ENCODE assay signal across 33 cellular contexts in the genomic region with DNA sequence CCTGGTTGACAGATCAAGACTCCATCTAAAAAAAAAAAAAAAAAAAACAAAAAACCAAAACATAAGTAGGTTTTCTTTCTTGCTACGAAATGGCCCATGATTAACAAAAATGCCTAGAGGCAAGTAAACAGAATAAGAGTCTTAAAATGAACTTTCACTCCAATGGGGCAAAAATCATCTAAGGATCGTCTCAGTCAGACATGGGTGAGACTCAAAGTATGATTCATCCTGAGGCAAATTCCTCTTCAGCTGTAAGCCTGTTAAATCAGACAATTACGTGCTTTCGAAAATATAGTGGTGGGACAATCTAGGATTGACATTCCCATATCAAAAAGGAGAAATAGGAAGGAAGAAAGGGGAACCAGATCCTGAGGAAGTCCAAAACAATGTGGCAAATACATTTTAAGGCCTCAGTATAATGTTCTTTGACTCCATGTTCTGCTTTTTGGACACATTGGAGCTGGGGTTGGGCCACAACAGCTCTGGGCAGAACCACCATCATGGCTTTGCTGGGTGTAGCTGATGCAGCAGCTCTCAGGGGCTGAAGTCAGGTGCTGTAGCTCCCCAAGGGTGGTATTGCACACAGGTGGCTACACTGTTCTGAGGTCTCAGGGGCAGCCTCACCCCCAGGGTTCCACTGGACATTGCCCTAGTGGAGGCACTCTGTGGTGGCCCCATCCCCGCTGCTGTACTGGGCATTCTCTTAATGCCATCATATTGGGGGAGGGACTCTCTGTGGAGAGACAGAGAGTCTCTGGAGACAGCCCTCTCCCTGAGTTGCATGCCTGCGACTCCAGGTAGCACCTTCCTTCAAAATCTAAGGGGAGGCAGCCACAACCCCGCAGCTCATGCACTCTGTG. TPM values are rescaled to one million over a fixed set of nuclear protein-coding genes. Genes with fewer than 3 reads are reported as not detected.
DNase-seq lines count a peak whose midpoint lies in the region; ATAC-seq, FAIRE-seq and TF ChIP-seq lines count a peak whose summit lies in the region.
"Had no signal": no experiment of that assay in that cellular context is flagged by ENCODE, and none has a peak within 500 bp of the region (broad histone marks: within the 10 kb centered on the region; RNA-seq: fewer than 3 reads in every experiment).

No MANE protein-coding gene starts in this region.

- no CpG with 5 or more reads among the region's 7 CpGs for WGBS in neuronal stem cell (ENCODE audit: extremely low coverage in 2 of 2, insufficient read length in 2 of 2, insufficient replicate concordance in 1 of 2), 2 donors

- no peak overlapping the region for H3K18ac ChIP-seq in neuronal stem cell (ENCODE audit: low read length)

- no peak overlapping the region for H4K91ac ChIP-seq in neuronal stem cell (ENCODE audit: low read depth, low read length, poor library complexity)

- in situ Hi-C loops in HAP-1 (cut with MboI; ENCODE audit: low sequenced_read_pairs) = no loop called here

- H3K27me3 Mint-ChIP-seq in HFFc6 (ENCODE audit: insufficient read depth) = no peaks in the 10 kb centered on the region; the same call in 1 of the 2 replicates
- no peaks in the 10 kb centered on the region for H3K27me3 Mint-ChIP-seq in activated CD8-positive, alpha-beta memory T cell treated with anti-CD3 and anti-CD28 coated beads, Interleukin-2, amount 10 ng/mL, durations not matched to agents 7 days and 5 days

- H3K27me3 ChIP-seq in bronchial epithelial cell (ENCODE audit: control insufficient read depth, insufficient read depth, low read length) (no peaks in the 10 kb centered on the region), neuronal stem cell (ENCODE audit: control insufficient read depth in 3 of 3, insufficient read depth in 3 of 3, low read depth in 1 of 3, low read length in 3 of 3) (no peaks in the 10 kb centered on the region), HAP-1 (ENCODE audit: low read depth) (no peaks in the 10 kb centered on the region)
- H3K27me3 ChIP-seq: gastrocnemius medialis, MG63, tibial nerve had no signal

- H3K9me3 ChIP-seq in neuronal stem cell (replicated peaks in 1 of 2; ENCODE audit: control insufficient read depth in 2 of 2, insufficient read depth in 1 of 2, low read depth in 1 of 2, low read length in 2 of 2) (peaks cover 0 to 2% of the 10 kb centered on the region in 2 donors), HAP-1 (no peaks in the 10 kb centered on the region)
- H3K9me3 ChIP-seq: gastrocnemius medialis, MG63, tibial nerve had no signal

- no peak overlapping the region for H2BK12ac ChIP-seq in neuronal stem cell (ENCODE audit: low read length)

- H2BK5ac ChIP-seq in neuronal stem cell (ENCODE audit: low read length) = no peak overlapping the region

- H3K14ac ChIP-seq in neuronal stem cell (ENCODE audit: low read length) = no peak overlapping the region

- H2AFZ ChIP-seq in neuronal stem cell (ENCODE audit: low read length) = no peak overlapping the region

- no peak overlapping the region for H3K9ac ChIP-seq in neuronal stem cell (ENCODE audit: low read depth, low read length, poor library complexity)

- no peak overlapping the region for H3K27ac ChIP-seq in neuronal stem cell (replicated peaks; ENCODE audit: low read length)
- H3K27ac ChIP-seq: dorsolateral prefrontal cortex, gastrocnemius medialis, tibial nerve had no signal

- peak; percentile 23 for DNase-seq in Daoy (ENCODE audit: low read depth)
- DNase-seq in HFFc6 = peak; percentile 38
- peak; percentile 19 for DNase-seq in bronchial epithelial cell (ENCODE audit: low read depth)
- no peak for DNase-seq in neuronal stem cell (ENCODE audit: low spot score)
- no peak for DNase-seq in SK-N-DZ (ENCODE audit: low spot score)
- no peak for DNase-seq in activated effector memory CD4-positive, alpha-beta T cell treated with anti-CD3 and anti-CD28 coated beads, Interleukin-2, amount 50 U/mL, for 16 hours
- no peak for DNase-seq in HAP-1 (ENCODE audit: low spot score in 2 of 2)
- DNase-seq in activated CD8-positive, alpha-beta memory T cell treated with anti-CD3 and anti-CD28 coated beads, Interleukin-2, amount 10 ng/mL, durations not matched to agents 7 days and 5 days = no peak
- DNase-seq: activated CD4-positive, alpha-beta T cell treated with anti-CD3 and anti-CD28 coated beads, Interleukin-2, amount 50 U/mL, for 1 hour; activated CD4-positive, CD25-positive, alpha-beta regulatory T cell; activated naive CD8-positive, alpha-beta T cell treated with anti-CD3 and anti-CD28 coated beads, Interleukin-2, amount 50 U/mL, for 24 hours; activated T-cell treated with anti-CD3 and anti-CD28 coated beads, Interleukin-2, amount 50 U/mL, for 24 hours; COR-L47; dorsolateral prefrontal cortex; gastrocnemius medialis; H7; hippocampal formation; KG1; MG63; NCI-H1436; stimulated activated CD4-positive, alpha-beta T cell treated with anti-CD3 and anti-CD28 coated beads, Interleukin-15, amount 100 ng/mL, for 24 hours; stimulated activated CD4-positive, alpha-beta T cell treated with anti-CD3 and anti-CD28 coated beads, Interleukin-4, amount 100 ng/mL, for 4 hours had no signal

- no peaks in the 10 kb centered on the region for H3K36me3 ChIP-seq in bronchial epithelial cell (ENCODE audit: control insufficient read depth, insufficient read depth, low read length)
- no peaks in the 10 kb centered on the region for H3K36me3 ChIP-seq in neuronal stem cell (replicated peaks in 1 of 2; ENCODE audit: control insufficient read depth in 2 of 2, insufficient read depth in 2 of 2, low read length in 2 of 2)
- no peaks in the 10 kb centered on the region for H3K36me3 ChIP-seq in HAP-1 (replicated peaks)
- H3K36me3 ChIP-seq: gastrocnemius medialis, MG63, tibial nerve had no signal

- H3K4me3 ChIP-seq in bronchial epithelial cell (ENCODE audit: low read depth, low read length) (no peak overlapping the region), neuronal stem cell (ENCODE audit: low read length in 2 of 2) (peak overlapping the region in 1 of 2 donors; percentile 64), HAP-1 (no peak overlapping the region)
- H3K4me3 ChIP-seq: dorsolateral prefrontal cortex, gastrocnemius medialis, MG63, tibial nerve had no signal

- H3K79me1 ChIP-seq in neuronal stem cell (ENCODE audit: low read depth, low read length) = no peaks in the 10 kb centered on the region

- ATAC-seq in activated CD8-positive, alpha-beta memory T cell treated with anti-CD3 and anti-CD28 coated beads, Interleukin-2, amount 10 ng/mL, durations not matched to agents 7 days and 5 days = no peak
- ATAC-seq: activated naive CD8-positive, alpha-beta T cell treated with anti-CD3 and anti-CD28 coated beads, Interleukin-2, amount 50 U/mL, for 24 hours; natural killer cell treated with Interleukin-12 subunit alpha and Interleukin-12 subunit beta and Interleukin-15 and Interleukin-18, amount 100 ng/mL, for 72 hours had no signal

- no peak for TF ChIP-seq CTCF in HFFc6 (IDR thresholded peaks at IDR 0.05)
- TF ChIP-seq CTCF in bronchial epithelial cell (IDR thresholded peaks at IDR 0.05; ENCODE audit: insufficient read depth, low read length, severe bottlenecking) = no peak

- no peaks in the 10 kb centered on the region for H3K4me1 ChIP-seq in neuronal stem cell (ENCODE audit: control insufficient read depth in 2 of 2, insufficient read depth in 1 of 2, low read depth in 1 of 2, low read length in 2 of 2)
- no peaks in the 10 kb centered on the region for H3K4me1 ChIP-seq in HAP-1
- H3K4me1 ChIP-seq: gastrocnemius medialis, tibial nerve had no signal

- H3K36me3 Mint-ChIP-seq in HFFc6 (ENCODE audit: low read depth) = no peaks in the 10 kb centered on the region
- no peaks in the 10 kb centered on the region for H3K36me3 Mint-ChIP-seq in activated CD8-positive, alpha-beta memory T cell treated with anti-CD3 and anti-CD28 coated beads, Interleukin-2, amount 10 ng/mL, durations not matched to agents 7 days and 5 days
- H3K36me3 Mint-ChIP-seq: natural killer cell treated with Interleukin-12 subunit alpha and Interleukin-12 subunit beta and Interleukin-15 and Interleukin-18, amount 100 ng/mL, for 72 hours had no signal

- no peak overlapping the region for H3K27ac Mint-ChIP-seq in HFFc6
- H3K27ac Mint-ChIP-seq in activated CD8-positive, alpha-beta memory T cell treated with anti-CD3 and anti-CD28 coated beads, Interleukin-2, amount 10 ng/mL, durations not matched to agents 7 days and 5 days = no peak overlapping the region
- H3K27ac Mint-ChIP-seq: activated naive CD8-positive, alpha-beta T cell treated with anti-CD3 and anti-CD28 coated beads, Interleukin-2, amount 50 U/mL, for 24 hours; activated T-cell treated with anti-CD3 and anti-CD28 coated beads, Interleukin-2, amount 50 U/mL, for 24 hours; natural killer cell treated with Interleukin-12 subunit alpha and Interleukin-12 subunit beta and Interleukin-15 and Interleukin-18, amount 100 ng/mL, for 72 hours had no signal

- H2BK15ac ChIP-seq in neuronal stem cell (ENCODE audit: low read length) = no peak overlapping the region

- H3K4me1 Mint-ChIP-seq in HFFc6 (ENCODE audit: low read depth) = peaks cover 33% of the 10 kb centered on the region
- H3K4me1 Mint-ChIP-seq in activated CD8-positive, alpha-beta memory T cell treated with anti-CD3 and anti-CD28 coated beads, Interleukin-2, amount 10 ng/mL, durations not matched to agents 7 days and 5 days = peaks cover 2% of the 10 kb centered on the region

- no peak for FAIRE-seq in bronchial epithelial cell (lab: Jason Lieb, UNC)
- FAIRE-seq: endometrium, GM18507, GM19239 had no signal

- H3K4ac ChIP-seq in neuronal stem cell (ENCODE audit: low read length) = no peak overlapping the region

- H2BK120ac ChIP-seq in neuronal stem cell (ENCODE audit: low read depth, low read length) = no peak overlapping the region

- H3K23ac ChIP-seq in neuronal stem cell (ENCODE audit: low read depth, low read length, poor library complexity) = peak overlapping the region; percentile 59

- H4K8ac ChIP-seq in neuronal stem cell (ENCODE audit: low read depth, low read length) = no peak overlapping the region

- no peak overlapping the region for H3K4me2 ChIP-seq in neuronal stem cell (ENCODE audit: insufficient read depth, low read length, poor library complexity, severe bottlenecking)

- H3K4me3 Mint-ChIP-seq in HFFc6 = no peak overlapping the region; the same call in 1 of the 2 replicates
- H3K4me3 Mint-ChIP-seq in activated CD8-positive, alpha-beta memory T cell treated with anti-CD3 and anti-CD28 coated beads, Interleukin-2, amount 10 ng/mL, durations not matched to agents 7 days and 5 days = no peak overlapping the region
- H3K4me3 Mint-ChIP-seq: activated naive CD8-positive, alpha-beta T cell treated with anti-CD3 and anti-CD28 coated beads, Interleukin-2, amount 50 U/mL, for 24 hours; activated T-cell treated with anti-CD3 and anti-CD28 coated beads, Interleukin-2, amount 50 U/mL, for 24 hours; natural killer cell treated with Interleukin-12 subunit alpha and Interleukin-12 subunit beta and Interleukin-15 and Interleukin-18, amount 100 ng/mL, for 72 hours had no signal

- no peak overlapping the region for H2AK5ac ChIP-seq in neuronal stem cell (ENCODE audit: low read depth, low read length)

- peaks cover 12% of the 10 kb centered on the region; the same call in 1 of the 2 replicates for H3K9me3 Mint-ChIP-seq in HFFc6
- peaks cover 13% of the 10 kb centered on the region for H3K9me3 Mint-ChIP-seq in activated CD8-positive, alpha-beta memory T cell treated with anti-CD3 and anti-CD28 coated beads, Interleukin-2, amount 10 ng/mL, durations not matched to agents 7 days and 5 days (ENCODE audit: low read depth)

- CTCF ChIA-PET in activated CD8-positive, alpha-beta memory T cell treated with anti-CD3 and anti-CD28 coated beads, Interleukin-2, amount 10 ng/mL, durations not matched to agents 7 days and 5 days (lab: Charles Lee) = no interaction called here

RNA-seq across cellular contexts. Expression of a gene that starts 5.8 kb away (rescaled TPM):
- not detected in 2 replicates for total RNA-seq in Daoy (2014; rRNA removed; shearing (Covaris generic))
- total RNA-seq in HFFc6 (2021; fragmentation: NEBNext Ultra II Directional; extraction: Animal tissue kit (Norgen Biotek cat#: 25700)) = not detected
- not detected in 2 replicates for total RNA-seq in bronchial epithelial cell
- not detected for polyA plus RNA-seq in neuronal stem cell (2013, experiment 1 of 2)
- not detected for polyA plus RNA-seq in neuronal stem cell (2013, experiment 2 of 2)
- polyA plus RNA-seq in SK-N-DZ (2014; cell fraction: cytosol; rRNA removed) = not detected in 2 replicates
- not detected in 2 replicates for polyA plus RNA-seq in SK-N-DZ (2014; cell fraction: nucleus; rRNA removed)
- total RNA-seq in activated CD8-positive, alpha-beta memory T cell treated with anti-CD3 and anti-CD28 coated beads, Interleukin-2, amount 10 ng/mL, durations not matched to agents 7 days and 5 days = not detected
- total RNA-seq: H7; natural killer cell treated with Interleukin-12 subunit alpha and Interleukin-12 subunit beta and Interleukin-15 and Interleukin-18, amount 100 ng/mL, for 72 hours; NCI-H460; pulmonary artery endothelial cell; SK-MEL-5; T-helper 1 cell treated with Interleukin-12 subunit alpha and Interleukin-12 subunit beta and Interleukin-4 antibody, amounts not matched to agents 30 ng/mL and 1 ng/mL, for 36 hours had no signal
- polyA plus RNA-seq: BJ had no signal

RNA-seq across cellular contexts. Expression of a gene that starts 28.2 kb away (rescaled TPM):
- total RNA-seq in Daoy (2014; rRNA removed; shearing (Covaris generic)) = not detected in 2 replicates
- not detected for total RNA-seq in HFFc6 (2021; fragmentation: NEBNext Ultra II Directional; extraction: Animal tissue kit (Norgen Biotek cat#: 25700))
- total RNA-seq in bronchial epithelial cell = not detected in 2 replicates
- polyA plus RNA-seq in neuronal stem cell (2013, experiment 1 of 2) = not detected
- polyA plus RNA-seq in neuronal stem cell (2013, experiment 2 of 2) = not detected
- not detected in 2 replicates for polyA plus RNA-seq in SK-N-DZ (2014; cell fraction: cytosol; rRNA removed)
- not detected in 2 replicates for polyA plus RNA-seq in SK-N-DZ (2014; cell fraction: nucleus; rRNA removed)
- not detected for total RNA-seq in activated CD8-positive, alpha-beta memory T cell treated with anti-CD3 and anti-CD28 coated beads, Interleukin-2, amount 10 ng/mL, durations not matched to agents 7 days and 5 days
- total RNA-seq: H7; mucosa of gallbladder; NCI-H460; pulmonary artery endothelial cell; SK-MEL-5; T-helper 1 cell treated with Interleukin-12 subunit alpha and Interleukin-12 subunit beta and Interleukin-4 antibody, amounts not matched to agents 30 ng/mL and 1 ng/mL, for 36 hours had no signal
- polyA plus RNA-seq: BJ had no signal

RNA-seq across cellular contexts. Expression of a gene that starts 37.5 kb away (rescaled TPM):
- 0.74 and 2.9 TPM in 2 replicates for total RNA-seq in Daoy (2014; rRNA removed; shearing (Covaris generic))
- under 1 TPM in 5 of 6 experiments, not detected in 1; 0.26 to 0.53 (median 0.34) TPM for total RNA-seq in HFFc6 (2021; fragmentation: NEBNext Ultra II Directional; extraction: Animal tissue kit (Norgen Biotek cat#: 25700))
- not detected in 2 replicates for total RNA-seq in bronchial epithelial cell
- polyA plus RNA-seq in neuronal stem cell (2013, experiment 1 of 2) = not detected
- not detected for polyA plus RNA-seq in neuronal stem cell (2013, experiment 2 of 2)
- not detected in 2 replicates for polyA plus RNA-seq in SK-N-DZ (2014; cell fraction: cytosol; rRNA removed)
- polyA plus RNA-seq in SK-N-DZ (2014; cell fraction: nucleus; rRNA removed) = not detected in 2 replicates
- not detected for total RNA-seq in activated CD8-positive, alpha-beta memory T cell treated with anti-CD3 and anti-CD28 coated beads, Interleukin-2, amount 10 ng/mL, durations not matched to agents 7 days and 5 days
- total RNA-seq: H7; NCI-H460; pulmonary artery endothelial cell; SK-MEL-5; T-helper 1 cell treated with Interleukin-12 subunit alpha and Interleukin-12 subunit beta and Interleukin-4 antibody, amounts not matched to agents 30 ng/mL and 1 ng/mL, for 36 hours had no signal
- polyA plus RNA-seq: BJ had no signal

Comparison
In these comparisons a context has a peak if more than half of its experiments do, and no peak if none do; other contexts are left out.
1. DNase-seq: peak in Daoy (single experiment), HFFc6 (single experiment) and bronchial epithelial cell (single experiment); none in neuronal stem cell (single experiment), SK-N-DZ (single experiment), activated effector memory CD4-positive, alpha-beta T cell treated with anti-CD3 and anti-CD28 coated beads, Interleukin-2, amount 50 U/mL, for 16 hours (single experiment), HAP-1 (0 of 2) and activated CD8-positive, alpha-beta memory T cell treated with anti-CD3 and anti-CD28 coated beads, Interleukin-2, amount 10 ng/mL, durations not matched to agents 7 days and 5 days (single experiment).